In genomic region chr2:18455256-18455862, GRCh38 we compare ENCODE assay signal across 11 cellular contexts.
A peak's percentile ranks its signal among the peaks of the same experiment; 100 is the strongest.
DNase-seq lines count a peak whose midpoint lies in the region; ATAC-seq, FAIRE-seq and TF ChIP-seq lines count a peak whose summit lies in the region.
"Had no signal": no experiment of that assay in that cellular context is flagged by ENCODE, and none has a peak within 500 bp of the region (broad histone marks: within the 10 kb centered on the region; RNA-seq: fewer than 3 reads in every experiment).

No MANE protein-coding gene starts in this region.

- H3K27ac ChIP-seq in IMR-90 (ENCODE audit: insufficient read depth, low read length) (peak overlapping the region; percentile 73; the same call in 1 of the 2 replicates), coronary artery (peak overlapping the region; percentile 70 to 90), HepG2 (ENCODE audit: extremely low read length, insufficient read depth, low read length) (no peak overlapping the region)

- no peak overlapping the region for H4K5ac ChIP-seq in IMR-90 (ENCODE audit: low read depth, low read length)

- H3K4me2 ChIP-seq in IMR-90 (ENCODE audit: low read depth, low read length) (peak overlapping the region; percentile 13; the same call in 1 of the 2 replicates), HepG2 (ENCODE audit: low read depth, low read length) (no peak overlapping the region)

- TF ChIP-seq EP300 in HepG2 (IDR thresholded peaks at IDR 0.05; ENCODE audit: low read depth in 2 of 2, low read length in 2 of 2) (no peak), HepG2 (CRISPR knock-in tag; IDR thresholded peaks at IDR 0.05; ENCODE audit: borderline replicate concordance) (no peak)

- H3K79me2 ChIP-seq in HepG2 (ENCODE audit: insufficient read depth, low read length), result no peaks in the 10 kb centered on the region

- H2AK5ac ChIP-seq in IMR-90 (ENCODE audit: low read depth, low read length), result peak overlapping the region; percentile 17; the same call in 1 of the 2 replicates

- TF ChIP-seq RAD21 in IMR-90 (IDR thresholded peaks at IDR 0.05; ENCODE audit: low read length) (no peak), HepG2 (CRISPR knock-in tag; IDR thresholded peaks at IDR 0.05) (no peak)

- H2AK9ac ChIP-seq in IMR-90 (replicated peaks; ENCODE audit: low read depth, low read length, poor library complexity), result no peak overlapping the region

- intact Hi-C loops in IMR-90 (cut with micrococcal nuclease) (no loop called here), HepG2 (cut with micrococcal nuclease; ENCODE audit: unreplicated experiment) (no loop called here)

- peak overlapping the region in 1 of 2 experiments; percentile 59; a peak in 2 of 4 replicates for H4K8ac ChIP-seq in IMR-90 (ENCODE audit: low read depth in 2 of 2, low read length in 2 of 2)

- peak overlapping the region; percentile 65 for H2BK20ac ChIP-seq in IMR-90 (ENCODE audit: low read depth, low read length)

- DNase-seq in AG08395 (ENCODE audit: low spot score) (peak; percentile 78), IMR-90 (peak; percentile 89), coronary artery (ENCODE audit: low spot score) (no peak), HepG2 (ENCODE audit: low spot score) (peak; percentile 13), occipital lobe (lab: John Stamatoyannopoulos, UW) (no peak), medulla oblongata (ENCODE audit: extremely low spot score) (no peak)
- DNase-seq: dermis blood vessel endothelial cell; naive thymus-derived CD8-positive, alpha-beta T cell; NCI-H1105 treated with DMSO at 0.1 percent for 48 hours had no signal

- H3K4me3 ChIP-seq in IMR-90 (ENCODE audit: insufficient read depth, low read depth, low read length), result no peak overlapping the region
- H3K4me3 ChIP-seq in coronary artery, result peak overlapping the region; percentile 37
- no peak overlapping the region for H3K4me3 ChIP-seq in HepG2 (replicated peaks in 1 of 3; ENCODE audit: insufficient read depth in 1 of 3, low read depth in 2 of 3, low read length in 3 of 3)

- H3K36me3 ChIP-seq in IMR-90 (ENCODE audit: control insufficient read depth, insufficient read depth, low read length) (no peaks in the 10 kb centered on the region), HepG2 (replicated peaks in 1 of 2; ENCODE audit: control insufficient read depth in 1 of 2, insufficient read depth in 2 of 2, low read length in 2 of 2) (no peaks in the 10 kb centered on the region)

- H3K27me3 ChIP-seq in IMR-90 (ENCODE audit: control insufficient read depth, insufficient read depth, low read length) (no peaks in the 10 kb centered on the region), HepG2 (ENCODE audit: control insufficient read depth in 1 of 2, insufficient read depth in 2 of 2, low read length in 2 of 2) (no peaks in the 10 kb centered on the region; a peak in 1 of 5 replicates)

- H3K9me1 ChIP-seq in IMR-90 (ENCODE audit: insufficient read depth, low read length), result peaks cover 13% of the 10 kb centered on the region

- H2AFZ ChIP-seq in IMR-90 (replicated peaks; ENCODE audit: low read length, poor library complexity) (no peak overlapping the region), HepG2 (ENCODE audit: low read length) (no peak overlapping the region)

- H2BK120ac ChIP-seq in IMR-90 (ENCODE audit: low read depth, low read length), result peak overlapping the region; percentile 67

- H3K9me3 ChIP-seq in IMR-90 (ENCODE audit: control insufficient read depth, insufficient read depth, low read length), result no peaks in the 10 kb centered on the region
- no peaks in the 10 kb centered on the region for H3K9me3 ChIP-seq in HepG2 (ENCODE audit: low read length)

- peak overlapping the region; percentile 65 for H4K91ac ChIP-seq in IMR-90 (ENCODE audit: insufficient read depth, low read depth, low read length)

- CTCF ChIA-PET in IMR-90 (lab: Yijun Ruan, JAX), result interaction anchor here (0.7 to 1.3 kb wide), 3 partner anchors 10 to 43 kb away, joined by 3 to 6 read pairs (median 3); no protein-coding TSS in a partner anchor
- CTCF ChIA-PET in HepG2 (lab: Yijun Ruan, JAX; ENCODE audit: low intra/inter-chr PET ratio, low total read pairs), result interaction anchor here (1.3 kb wide), 1 partner anchor 68 kb away, joined by 4 read pairs; no protein-coding TSS in a partner anchor

- H3K4ac ChIP-seq in IMR-90 (ENCODE audit: low read depth, low read length), result peak overlapping the region; percentile 67

- no peaks in the 10 kb centered on the region for H4K20me1 ChIP-seq in IMR-90 (ENCODE audit: insufficient read depth, low read length)
- no peaks in the 10 kb centered on the region for H4K20me1 ChIP-seq in HepG2 (ENCODE audit: insufficient read depth, low read length)

- H2BK5ac ChIP-seq in IMR-90 (ENCODE audit: low read depth, low read length, poor library complexity, severe bottlenecking), result peak overlapping the region; percentile 77

- FAIRE-seq in HepG2 (lab: Jason Lieb, UNC), result no peak

- H2BK15ac ChIP-seq in IMR-90 (ENCODE audit: low read depth, low read length), result peak overlapping the region; percentile 7; the same call in 1 of the 3 replicates

- in situ Hi-C loops in IMR-90 (cut with MboI; ENCODE audit: low sequenced_read_pairs), result no loop called here
- in situ Hi-C loops in HepG2 (cut with HindIII; ENCODE audit: extremely low pct_ligation_motif_present, low pct_unique_long_range_greater_than_20kb), result no loop called here

- TF ChIP-seq POLR2A in IMR-90 (IDR thresholded peaks at IDR 0.05; ENCODE audit: low read depth, low read length) (no peak), HepG2 (IDR thresholded peaks at IDR 0.05; ENCODE audit: insufficient read depth in 1 of 2, low read depth in 2 of 2, low read length in 2 of 2) (no peak)

- H3K4me1 ChIP-seq in IMR-90 (ENCODE audit: control insufficient read depth, insufficient read depth, low read length), result peaks cover 16% of the 10 kb centered on the region
- H3K4me1 ChIP-seq in HepG2 (ENCODE audit: insufficient read depth, low read length), result no peaks in the 10 kb centered on the region

- dilution Hi-C loops in IMR-90 (cut with HindIII; ENCODE audit: low sequenced_read_pairs, unreplicated experiment), result no loop called here

- H3K14ac ChIP-seq in IMR-90 (replicated peaks; ENCODE audit: low read depth, low read length), result no peak overlapping the region

- H3K56ac ChIP-seq in IMR-90 (ENCODE audit: extremely low read depth, insufficient read depth, low read length), result peak overlapping the region; percentile 17; the same call in 1 of the 2 replicates

- TF ChIP-seq CTCF in IMR-90 (conservative IDR thresholded peaks at IDR 0.05; ENCODE audit: low read depth, low read length), result 0 out of 2 replicates have a peak, but pooled peaks have one; percentile 16
- TF ChIP-seq CTCF in coronary artery (IDR thresholded peaks at IDR 0.05), result no peak
- peak; percentile 48 for TF ChIP-seq CTCF in HepG2 (CRISPR knock-in tag; IDR thresholded peaks at IDR 0.05)

- peak; percentile 76 for ATAC-seq in IMR-90 (ENCODE audit: low read depth)
- ATAC-seq in HepG2, result peak; percentile 93
- ATAC-seq in GM18867 (IDR thresholded peaks at IDR 0.05; ENCODE audit: unreplicated experiment), result no peak
- no peak for ATAC-seq in HG03571 (IDR thresholded peaks at IDR 0.05; ENCODE audit: unreplicated experiment)
- ATAC-seq: naive thymus-derived CD8-positive, alpha-beta T cell had no signal

- H3K18ac ChIP-seq in IMR-90 (ENCODE audit: low read depth, low read length), result peak overlapping the region; percentile 86

- peak overlapping the region; percentile 20; the same call in 1 of the 2 replicates for H3K23ac ChIP-seq in IMR-90 (ENCODE audit: low read depth, low read length)

- BruUV-seq in IMR-90 (replicated peaks; lab: Mats Ljungman, UMichigan), result no TSS peak
- BruUV-seq in HepG2 (replicated peaks; lab: Mats Ljungman, UMichigan), result no TSS peak

- H3K9ac ChIP-seq in IMR-90 (ENCODE audit: low read depth, low read length) (no peak overlapping the region), HepG2 (ENCODE audit: insufficient read depth, low read depth, low read length) (no peak overlapping the region)

- no peaks in the 10 kb centered on the region for H3K79me1 ChIP-seq in IMR-90 (ENCODE audit: low read depth in 1 of 2, low read length in 2 of 2)

- POLR2A ChIA-PET in IMR-90 (lab: Charles Lee; ENCODE audit: unreplicated experiment), result no interaction called here
- POLR2A ChIA-PET in HepG2 (lab: Yijun Ruan, JAX), result no interaction called here

- WGBS in IMR-90 (ENCODE audit: extremely low coverage in 2 of 2, insufficient read length in 1 of 2), 2 experiments, result 50% methylated on average over 1 of the region's 5 CpGs; no CpG with 5 or more reads in 1 of the 2 experiments
- 29% methylated on average over 5 of the region's 5 CpGs for WGBS in HepG2 (ENCODE audit: low lambda C conversion rate)

TF ChIP-seq in IMR-90, 13 proteins besides CTCF, POLR2A, EP300 and RAD21 (continues in another document):
- TF ChIP-seq ELK1 (IDR thresholded peaks at IDR 0.05; ENCODE audit: borderline replicate concordance, low read depth, low read length) (no peak), CHD1 (IDR thresholded peaks at IDR 0.05; ENCODE audit: low read depth, low read length) (no peak), CEBPB (IDR thresholded peaks at IDR 0.05; ENCODE audit: low read depth, low read length) (peak; percentile 95), FOS (IDR thresholded peaks at IDR 0.05; ENCODE audit: low read depth, low read length) (0 out of 2 replicates have a peak, but pooled peaks have one; percentile 14)

TF ChIP-seq in HepG2, 621 proteins besides CTCF, POLR2A, EP300 and RAD21:
- TF ChIP-seq ASH2L (IDR thresholded peaks at IDR 0.05; ENCODE audit: insufficient read length, low read depth, low read length) (no peak), NPAS2 (CRISPR knock-in tag; IDR thresholded peaks at IDR 0.05; ENCODE audit: borderline replicate concordance) (no peak), XRCC5 (optimal IDR thresholded peaks at IDR 0.05; ENCODE audit: low read length) (peak; percentile 27), RFX1 (IDR thresholded peaks at IDR 0.05) (no peak), SMC3 (IDR thresholded peaks at IDR 0.05; ENCODE audit: low read length) (peak; percentile 18; the same call in 1 of the 2 replicates), SPEN (CRISPR knock-in tag; IDR thresholded peaks at IDR 0.05; ENCODE audit: low read depth) (no peak), TFAP4 (IDR thresholded peaks at IDR 0.05; ENCODE audit: borderline replicate concordance, low read depth) (no peak)

Comparison
In these comparisons a context has a peak if more than half of its experiments do, and no peak if none do; other contexts are left out.
1. DNase-seq: peak in AG08395 (single experiment), IMR-90 (single experiment) and HepG2 (single experiment); none in coronary artery (single experiment), occipital lobe (single experiment) and medulla oblongata (single experiment).
2. ATAC-seq: peak in IMR-90 (single experiment) and HepG2 (single experiment); none in GM18867 (single experiment) and HG03571 (single experiment).